ENCODE assay signal across 31 cellular contexts in genomic region chr16:780296-780695, GRCh38. TPM values are rescaled to one million over a fixed set of nuclear protein-coding genes. Genes with fewer than 3 reads are reported as not detected.
"Had no signal": no experiment of that assay in that cellular context is flagged by ENCODE, and none has a peak within 500 bp of the region (broad histone marks: within the 10 kb centered on the region; RNA-seq: fewer than 3 reads in every experiment).

No MANE protein-coding gene starts in this region.

- H3K9me3 ChIP-seq: ascending aorta, Peyer's patch, SJSA1, SK-N-SH had no signal

- H3K4me3 Mint-ChIP-seq: activated CD4-positive, alpha-beta T cell treated with anti-CD3 and anti-CD28 coated beads, Interleukin-2, amount 10 ng/mL, durations not matched to agents 24 days and 14 days; activated CD8-positive, alpha-beta T cell treated with anti-CD3 and anti-CD28 coated beads for 36 hours; activated naive CD8-positive, alpha-beta T cell treated with anti-CD3 and anti-CD28 coated beads for 36 hours; activated T-cell treated with anti-CD3 and anti-CD28 coated beads, Interleukin-2, amount 50 U/mL, for 72 hours; activated T-helper 17 cell treated with anti-CD3 and anti-CD28 coated beads, Interleukin-2, amount 50 U/mL, for 72 hours; T-helper 1 cell treated with Interleukin-12 subunit alpha and Interleukin-12 subunit beta and Interleukin-4 antibody, amounts not matched to agents 30 μg/mL and 1 μg/mL, for 36 hours; T-helper 2 cell treated with Interferon-gamma antibody and Interleukin-4, amounts not matched to agents 5 μg/mL and 100 μg/mL, for 36 hours had no signal

- H3K4me3 ChIP-seq: ascending aorta, Peyer's patch, SJSA1 had no signal

- DNase-seq: activated CD4-positive, alpha-beta T cell treated with anti-CD3 and anti-CD28 coated beads, Interleukin-2, amount 10 ng/mL, durations not matched to agents 24 days and 14 days; activated CD4-positive, alpha-beta T cell treated with anti-CD3 and anti-CD28 coated beads, Interleukin-2, amount 50 U/mL, for 4 hours; activated CD8-positive, alpha-beta T cell treated with anti-CD3 and anti-CD28 coated beads for 36 hours; activated effector memory CD4-positive, alpha-beta T cell treated with anti-CD3 and anti-CD28 coated beads, Interleukin-2, amount 50 U/mL, for 16 hours; activated naive CD4-positive, alpha-beta T cell; activated naive CD4-positive, alpha-beta T cell treated with anti-CD3 and anti-CD28 coated beads, Interleukin-2, amount 50 U/mL, for 16 hours; activated naive CD8-positive, alpha-beta T cell treated with anti-CD3 and anti-CD28 coated beads for 36 hours; activated T-cell treated with anti-CD3 and anti-CD28 coated beads, Interleukin-2, amount 50 U/mL, for 1 hour; activated T-cell treated with anti-CD3 and anti-CD28 coated beads, Interleukin-2, amount 50 U/mL, for 72 hours; amniotic stem cell; Karpas-422; NCI-H1105; NCI-H1417 treated with DMSO at 0.1 percent for 48 hours; NCI-H2029; NCI-H345; NCI-H524 treated with DMSO at 0.1 percent for 48 hours; PC-3; Peyer's patch; RPMI8226; SHP77 treated with DMSO at 0.1 percent for 48 hours; SK-N-SH had no signal

- H3K27me3 ChIP-seq: ascending aorta, Peyer's patch had no signal

- H3K27ac Mint-ChIP-seq: activated CD4-positive, alpha-beta T cell treated with anti-CD3 and anti-CD28 coated beads, Interleukin-2, amount 10 ng/mL, durations not matched to agents 24 days and 14 days; activated CD8-positive, alpha-beta T cell treated with anti-CD3 and anti-CD28 coated beads for 36 hours; activated naive CD8-positive, alpha-beta T cell treated with anti-CD3 and anti-CD28 coated beads for 36 hours; activated T-cell treated with anti-CD3 and anti-CD28 coated beads, Interleukin-2, amount 50 U/mL, for 72 hours; activated T-helper 17 cell treated with anti-CD3 and anti-CD28 coated beads, Interleukin-2, amount 50 U/mL, for 72 hours; T-helper 1 cell treated with Interleukin-12 subunit alpha and Interleukin-12 subunit beta and Interleukin-4 antibody, amounts not matched to agents 30 μg/mL and 1 μg/mL, for 36 hours; T-helper 2 cell treated with Interferon-gamma antibody and Interleukin-4, amounts not matched to agents 5 μg/mL and 100 μg/mL, for 36 hours had no signal

- ATAC-seq: activated CD8-positive, alpha-beta T cell treated with anti-CD3 and anti-CD28 coated beads for 36 hours; activated T-cell treated with anti-CD3 and anti-CD28 coated beads, Interleukin-2, amount 50 U/mL, for 72 hours; activated T-helper 17 cell treated with anti-CD3 and anti-CD28 coated beads, Interleukin-2, amount 50 U/mL, for 72 hours; PC-3 had no signal

- H3K36me3 ChIP-seq: ascending aorta, Peyer's patch had no signal

- H3K27ac ChIP-seq: ascending aorta, Peyer's patch, SJSA1 had no signal

- H3K9ac ChIP-seq: SK-N-SH had no signal

- H3K4me2 ChIP-seq: SK-N-SH had no signal

- FAIRE-seq: TTC549 had no signal

- H3K36me3 Mint-ChIP-seq: activated naive CD8-positive, alpha-beta T cell treated with anti-CD3 and anti-CD28 coated beads for 36 hours had no signal

- H3K4me1 ChIP-seq: ascending aorta, SJSA1 had no signal

- H3K4me1 Mint-ChIP-seq: activated CD4-positive, alpha-beta T cell treated with anti-CD3 and anti-CD28 coated beads, Interleukin-2, amount 10 ng/mL, durations not matched to agents 24 days and 14 days; activated T-helper 17 cell treated with anti-CD3 and anti-CD28 coated beads, Interleukin-2, amount 50 U/mL, for 72 hours had no signal

- H3K9me3 Mint-ChIP-seq: activated CD4-positive, alpha-beta T cell treated with anti-CD3 and anti-CD28 coated beads, Interleukin-2, amount 10 ng/mL, durations not matched to agents 24 days and 14 days; activated CD8-positive, alpha-beta T cell treated with anti-CD3 and anti-CD28 coated beads for 36 hours; activated naive CD8-positive, alpha-beta T cell treated with anti-CD3 and anti-CD28 coated beads for 36 hours; activated T-cell treated with anti-CD3 and anti-CD28 coated beads, Interleukin-2, amount 50 U/mL, for 72 hours; activated T-helper 17 cell treated with anti-CD3 and anti-CD28 coated beads, Interleukin-2, amount 50 U/mL, for 72 hours; T-helper 1 cell treated with Interleukin-12 subunit alpha and Interleukin-12 subunit beta and Interleukin-4 antibody, amounts not matched to agents 30 μg/mL and 1 μg/mL, for 36 hours; T-helper 2 cell treated with Interferon-gamma antibody and Interleukin-4, amounts not matched to agents 5 μg/mL and 100 μg/mL, for 36 hours had no signal

RNA-seq across cellular contexts. Expression of gene MSLN, which starts 19.8 kb away (rescaled TPM):
- total RNA-seq: activated CD4-positive, alpha-beta T cell treated with anti-CD3 and anti-CD28 coated beads, Interleukin-2, amount 10 ng/mL, durations not matched to agents 24 days and 14 days; activated CD8-positive, alpha-beta memory T cell treated with anti-CD3 and anti-CD28 coated beads for 36 hours; activated CD8-positive, alpha-beta T cell treated with anti-CD3 and anti-CD28 coated beads for 36 hours; activated naive CD8-positive, alpha-beta T cell treated with anti-CD3 and anti-CD28 coated beads for 36 hours; activated T-cell treated with anti-CD3 and anti-CD28 coated beads, Interleukin-2, amount 50 U/mL, for 72 hours; activated T-helper 17 cell treated with anti-CD3 and anti-CD28 coated beads, Interleukin-2, amount 50 U/mL, for 72 hours; cardiac septum; SJSA1 had no signal

RNA-seq across cellular contexts. Expression of gene GNG13, which starts 20.2 kb away (rescaled TPM):
- total RNA-seq: activated CD4-positive, alpha-beta T cell treated with anti-CD3 and anti-CD28 coated beads, Interleukin-2, amount 10 ng/mL, durations not matched to agents 24 days and 14 days; activated CD8-positive, alpha-beta memory T cell treated with anti-CD3 and anti-CD28 coated beads for 36 hours; activated CD8-positive, alpha-beta T cell treated with anti-CD3 and anti-CD28 coated beads for 36 hours; activated naive CD8-positive, alpha-beta T cell treated with anti-CD3 and anti-CD28 coated beads for 36 hours; activated T-cell treated with anti-CD3 and anti-CD28 coated beads, Interleukin-2, amount 50 U/mL, for 72 hours; activated T-helper 17 cell treated with anti-CD3 and anti-CD28 coated beads, Interleukin-2, amount 50 U/mL, for 72 hours; ascending aorta; cardiac septum; MCF 10A; NCI-H460; PC-3; SJSA1 had no signal
- polyA plus RNA-seq: SK-N-SH had no signal
